Comparison of ENCODE assay signal across 12 cellular contexts in the genomic region with DNA sequence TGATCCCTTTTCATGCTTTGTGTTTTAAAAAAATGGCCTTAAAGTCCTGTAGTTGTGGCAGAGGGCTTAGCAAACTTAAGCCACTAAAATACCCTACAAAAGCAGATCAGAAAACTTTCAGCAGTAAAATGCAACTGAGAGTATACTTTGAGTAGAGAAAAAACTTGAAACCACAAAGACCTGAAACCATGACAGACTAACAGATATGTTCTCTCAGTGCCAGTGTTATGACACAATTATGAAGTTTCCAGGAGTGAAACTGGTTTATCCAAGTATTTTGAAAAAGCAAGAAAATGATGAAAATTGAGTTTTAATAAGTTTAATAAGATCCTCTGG.
DNase-seq lines count a peak whose midpoint lies in the region; ATAC-seq and TF ChIP-seq lines count a peak whose summit lies in the region.
"Had no signal": no experiment of that assay in that cellular context is flagged by ENCODE, and none has a peak within 500 bp of the region (broad histone marks: within the 10 kb centered on the region; RNA-seq: fewer than 3 reads in every experiment).

No MANE protein-coding gene starts in this region.

- no peaks in the 10 kb centered on the region for H3K9me3 Mint-ChIP-seq in progenitor cell of endocrine pancreas (ENCODE audit: low read depth)

- H3K4me3 Mint-ChIP-seq in progenitor cell of endocrine pancreas (ENCODE audit: low read depth), result no peak overlapping the region

- H3K27ac ChIP-seq in thyroid gland, result no peak overlapping the region
- H3K27ac ChIP-seq: 22Rv1, left ventricle myocardium inferior had no signal

- no peaks in the 10 kb centered on the region for H3K36me3 Mint-ChIP-seq in progenitor cell of endocrine pancreas (ENCODE audit: insufficient read depth)

- no peak overlapping the region for H3K27ac Mint-ChIP-seq in progenitor cell of endocrine pancreas

- H3K27me3 ChIP-seq in Loucy (ENCODE audit: insufficient read depth, low read length, poor library complexity, severe bottlenecking) (no peaks in the 10 kb centered on the region), thyroid gland (no peaks in the 10 kb centered on the region)

- H3K4me1 ChIP-seq in Loucy (ENCODE audit: insufficient read depth, low read length, poor library complexity, severe bottlenecking) (peaks cover 68% of the 10 kb centered on the region), thyroid gland (peaks cover 0 to 26% of the 10 kb centered on the region in 2 donors)

- no peaks in the 10 kb centered on the region for H3F3A ChIP-seq in Loucy (ENCODE audit: low read depth)

- peaks cover 5% of the 10 kb centered on the region for H4K20me1 ChIP-seq in Loucy (ENCODE audit: insufficient read depth, low read length, poor library complexity, severe bottlenecking)

- peaks cover 35% of the 10 kb centered on the region for H3K79me2 ChIP-seq in Loucy (ENCODE audit: insufficient read depth, low read length)

- TF ChIP-seq CTCF in Loucy (conservative IDR thresholded peaks at IDR 0.05; ENCODE audit: low read length) (no peak), thyroid gland (IDR thresholded peaks at IDR 0.05) (no peak), progenitor cell of endocrine pancreas (IDR thresholded peaks at IDR 0.05; ENCODE audit: unreplicated experiment) (no peak)

- H3K4me1 Mint-ChIP-seq in progenitor cell of endocrine pancreas (ENCODE audit: low read depth), result peaks cover 13% of the 10 kb centered on the region

- peak overlapping the region; percentile 0 for H3K9ac ChIP-seq in Loucy (ENCODE audit: low read depth, low read length, poor library complexity, severe bottlenecking)

- H3K4me3 ChIP-seq in Loucy (ENCODE audit: low read length, poor library complexity, severe bottlenecking), result no peak overlapping the region
- no peak overlapping the region for H3K4me3 ChIP-seq in thyroid gland (replicated peaks in 1 of 3)
- H3K4me3 ChIP-seq: left ventricle myocardium inferior had no signal

- peak; percentile 57 to 62 for ATAC-seq in activated CD4-positive, CD25-positive, alpha-beta regulatory T cell treated with anti-CD3 and anti-CD28 coated beads, Interleukin-2, amount 50 U/mL, for 24 hours
- peak; percentile 76 for ATAC-seq in HG02623 (IDR thresholded peaks at IDR 0.05; ENCODE audit: unreplicated experiment)
- peak; percentile 48 for ATAC-seq in sciatic nerve

- no peaks in the 10 kb centered on the region for H3K9me2 ChIP-seq in Loucy (replicated peaks; ENCODE audit: low read depth, low read length)

- no peaks in the 10 kb centered on the region for H3K36me3 ChIP-seq in Loucy (ENCODE audit: insufficient read depth, low read length)
- H3K36me3 ChIP-seq in thyroid gland, result no peaks in the 10 kb centered on the region
- H3K36me3 ChIP-seq: left ventricle myocardium inferior had no signal

- intact Hi-C loops in sciatic nerve (cut with DNase I) (no loop called here), thyroid gland (cut with DNase I) (no loop called here)

- no peak overlapping the region for H2AFZ ChIP-seq in Loucy (ENCODE audit: low read length)

- no peaks in the 10 kb centered on the region for H3K27me3 Mint-ChIP-seq in progenitor cell of endocrine pancreas

- no peak for TF ChIP-seq POLR2A in thyroid gland (IDR thresholded peaks at IDR 0.05)

- no peaks in the 10 kb centered on the region for H3K9me3 ChIP-seq in Loucy (ENCODE audit: insufficient read depth, low read depth, low read length)
- H3K9me3 ChIP-seq in thyroid gland, result no peaks in the 10 kb centered on the region
- H3K9me3 ChIP-seq: left ventricle myocardium inferior had no signal

- peak overlapping the region; percentile 36 for H3K4me2 ChIP-seq in Loucy (ENCODE audit: low read depth, low read length, poor library complexity, severe bottlenecking)

- no peak for DNase-seq in activated CD4-positive, CD25-positive, alpha-beta regulatory T cell (lab: John Stamatoyannopoulos, UW)
- no peak for DNase-seq in sciatic nerve (ENCODE audit: low spot score)
- DNase-seq in thyroid gland, result no peak
- DNase-seq in progenitor cell of endocrine pancreas (ENCODE audit: low spot score, unreplicated experiment), result no peak
- no peak for DNase-seq in NCI-H2107 (lab: John Stamatoyannopoulos, UW)
- DNase-seq: effector CD4-positive, alpha-beta T cell; left ventricle myocardium inferior; NCI-H2029 treated with DMSO at 0.1 percent for 48 hours had no signal
